In genomic region chr1:111571239-111571638, GRCh38 we compare ENCODE assay signal across 12 cellular contexts.
"Had no signal": no experiment of that assay in that cellular context is flagged by ENCODE, and none has a peak within 500 bp of the region (broad histone marks: within the 10 kb centered on the region; RNA-seq: fewer than 3 reads in every experiment).

No MANE protein-coding gene starts in this region.

- DNase-seq: activated naive CD8-positive, alpha-beta T cell treated with anti-CD3 and anti-CD28 coated beads, Interleukin-2, amount 10 ng/mL, durations not matched to agents 7 days and 5 days; amygdala; caudate nucleus; heart right ventricle; left ventricle myocardium inferior; spleen had no signal

- H3K27me3 Mint-ChIP-seq: activated CD4-positive, alpha-beta T cell treated with anti-CD3 and anti-CD28 coated beads, Interleukin-2, amount 10 ng/mL, durations not matched to agents 7 days and 5 days had no signal

- H3K4me3 Mint-ChIP-seq: activated CD4-positive, alpha-beta T cell treated with anti-CD3 and anti-CD28 coated beads, Interleukin-2, amount 10 ng/mL, durations not matched to agents 7 days and 5 days; activated naive CD8-positive, alpha-beta T cell treated with anti-CD3 and anti-CD28 coated beads, Interleukin-2, amount 10 ng/mL, durations not matched to agents 7 days and 5 days; brain; T-helper 1 cell treated with Interleukin-12 subunit alpha and Interleukin-12 subunit beta and Interleukin-4 antibody, amounts not matched to agents 30 μg/mL and 1 μg/mL, for 36 hours had no signal

- H3K27ac ChIP-seq: heart right ventricle, left ventricle myocardium inferior, spleen, vagina had no signal

- H3K36me3 ChIP-seq: heart right ventricle, left ventricle myocardium inferior, spleen, transverse colon, vagina had no signal

- H3K4me3 ChIP-seq: heart right ventricle, left ventricle myocardium inferior, spleen, transverse colon, vagina had no signal

- H3K27me3 ChIP-seq: heart right ventricle, spleen, transverse colon, vagina had no signal

- H3K27ac Mint-ChIP-seq: activated CD4-positive, alpha-beta T cell treated with anti-CD3 and anti-CD28 coated beads, Interleukin-2, amount 10 ng/mL, durations not matched to agents 7 days and 5 days; activated naive CD8-positive, alpha-beta T cell treated with anti-CD3 and anti-CD28 coated beads, Interleukin-2, amount 10 ng/mL, durations not matched to agents 7 days and 5 days; activated T-helper 1 cell treated with anti-CD3 and anti-CD28 coated beads, Interleukin-12 subunit alpha, Interleukin-12 subunit beta, Interleukin-2, Interleukin-4 antibody, amounts not matched to agents 30 ng/mL and 10 ng/mL and 1 ng/mL, durations not matched to agents 14 hours and 24 hours and 36 hours; T-helper 1 cell treated with Interleukin-12 subunit alpha and Interleukin-12 subunit beta and Interleukin-4 antibody, amounts not matched to agents 30 μg/mL and 1 μg/mL, for 36 hours had no signal

- H3K36me3 Mint-ChIP-seq: brain had no signal

- H3K9me3 Mint-ChIP-seq: activated CD4-positive, alpha-beta T cell treated with anti-CD3 and anti-CD28 coated beads, Interleukin-2, amount 10 ng/mL, durations not matched to agents 7 days and 5 days; activated naive CD8-positive, alpha-beta T cell treated with anti-CD3 and anti-CD28 coated beads, Interleukin-2, amount 10 ng/mL, durations not matched to agents 7 days and 5 days; activated T-helper 1 cell treated with anti-CD3 and anti-CD28 coated beads, Interleukin-12 subunit alpha, Interleukin-12 subunit beta, Interleukin-2, Interleukin-4 antibody, amounts not matched to agents 30 ng/mL and 10 ng/mL and 1 ng/mL, durations not matched to agents 14 hours and 24 hours and 36 hours; brain; T-helper 1 cell treated with Interleukin-12 subunit alpha and Interleukin-12 subunit beta and Interleukin-4 antibody, amounts not matched to agents 30 μg/mL and 1 μg/mL, for 36 hours had no signal

- H3K9me3 ChIP-seq: heart right ventricle, left ventricle myocardium inferior, spleen, transverse colon, vagina had no signal
